Comparison of ENCODE assay signal across 13 cellular contexts in genomic region chr10:59036311-59037017, GRCh38.
DNase-seq lines count a peak whose midpoint lies in the region; ATAC-seq and TF ChIP-seq lines count a peak whose summit lies in the region.
"Had no signal": no experiment of that assay in that cellular context is flagged by ENCODE, and none has a peak within 500 bp of the region (broad histone marks: within the 10 kb centered on the region; RNA-seq: fewer than 3 reads in every experiment).

No MANE protein-coding gene starts in this region.

- no peak for TF ChIP-seq POLR2A in body of pancreas (IDR thresholded peaks at IDR 0.05)

- intact Hi-C loops in body of pancreas (cut with DNase I) (no loop called here), posterior cingulate gyrus (cut with DNase I) (no loop called here)

- H3K36me3 ChIP-seq in body of pancreas (replicated peaks in 1 of 2; ENCODE audit: insufficient read depth in 1 of 2, low read depth in 2 of 2), result no peaks in the 10 kb centered on the region
- H3K36me3 ChIP-seq: neural progenitor cell had no signal

- peaks cover 26% of the 10 kb centered on the region for H3K4me1 ChIP-seq in body of pancreas
- H3K4me1 ChIP-seq: neural progenitor cell had no signal

- H3K9me3 ChIP-seq in body of pancreas, result no peaks in the 10 kb centered on the region

- ATAC-seq in GM18508 (IDR thresholded peaks at IDR 0.05; ENCODE audit: insufficient read depth, unreplicated experiment) (peak; percentile 98), GM21360 (IDR thresholded peaks at IDR 0.05; ENCODE audit: unreplicated experiment) (peak; percentile 97), HG03025 (IDR thresholded peaks at IDR 0.05; ENCODE audit: low FRiP score, unreplicated experiment) (peak; percentile 99), body of pancreas (peak; percentile 74)
- no peak for ATAC-seq in activated naive CD4-positive, alpha-beta T cell treated with anti-CD3 and anti-CD28 coated beads, Interleukin-2, amount 50 U/mL, for 72 hours

- no peak for TF ChIP-seq CTCF in body of pancreas (IDR thresholded peaks at IDR 0.05)

- in situ Hi-C loops in G401 (cut with HindIII; ENCODE audit: low sequenced_read_pairs), result no loop called here

- 38 to 40% methylated on average over 3 of the region's 3 CpGs for WGBS in body of pancreas, 2 donors

- no peak for DNase-seq in body of pancreas
- DNase-seq in G401 (ENCODE audit: low spot score), result no peak
- no peak for DNase-seq in posterior cingulate gyrus
- DNase-seq in activated naive CD4-positive, alpha-beta T cell treated with anti-CD3 and anti-CD28 coated beads, Interleukin-2, amount 50 U/mL, for 72 hours (ENCODE audit: low spot score in 2 of 2), result no peak
- DNase-seq in DMS 273 treated with DMSO at 0.1 percent for 48 hours (lab: John Stamatoyannopoulos, UW), result no peak
- DNase-seq: activated CD4-positive, alpha-beta T cell treated with anti-CD3 and anti-CD28 coated beads for 1 hour; activated naive CD8-positive, alpha-beta T cell treated with anti-CD3 and anti-CD28 coated beads, Interleukin-2, amount 10 ng/mL, durations not matched to agents 7 days and 5 days; endodermal cell; IMR-90 had no signal

- no peaks in the 10 kb centered on the region for H3K36me3 Mint-ChIP-seq in activated naive CD4-positive, alpha-beta T cell treated with anti-CD3 and anti-CD28 coated beads, Interleukin-2, amount 50 U/mL, for 72 hours
- H3K36me3 Mint-ChIP-seq: activated naive CD8-positive, alpha-beta T cell treated with anti-CD3 and anti-CD28 coated beads, Interleukin-2, amount 10 ng/mL, durations not matched to agents 7 days and 5 days; neural progenitor cell had no signal

- H3K27ac ChIP-seq in body of pancreas, result peak overlapping the region; percentile 32 to 64 (median 48)
- H3K27ac ChIP-seq: neural progenitor cell had no signal

- no peaks in the 10 kb centered on the region for H3K27me3 ChIP-seq in body of pancreas
- H3K27me3 ChIP-seq: neural progenitor cell had no signal

- no peak overlapping the region for H3K27ac Mint-ChIP-seq in activated naive CD4-positive, alpha-beta T cell treated with anti-CD3 and anti-CD28 coated beads, Interleukin-2, amount 50 U/mL, for 72 hours
- H3K27ac Mint-ChIP-seq: activated naive CD8-positive, alpha-beta T cell treated with anti-CD3 and anti-CD28 coated beads, Interleukin-2, amount 10 ng/mL, durations not matched to agents 7 days and 5 days; endodermal cell; neural progenitor cell had no signal

- no peak overlapping the region for H3K4me3 ChIP-seq in body of pancreas
- H3K4me3 ChIP-seq: neural progenitor cell had no signal

- H3K9me3 Mint-ChIP-seq in activated naive CD4-positive, alpha-beta T cell treated with anti-CD3 and anti-CD28 coated beads, Interleukin-2, amount 50 U/mL, for 72 hours, result peaks cover 12 to 17% of the 10 kb centered on the region in 2 donors
- H3K9me3 Mint-ChIP-seq: endodermal cell had no signal

Comparison
In these comparisons a context has a peak if more than half of its experiments do, and no peak if none do; other contexts are left out.
1. ATAC-seq: peak in GM18508 (single experiment), GM21360 (single experiment), HG03025 (single experiment) and body of pancreas (single experiment); none in activated naive CD4-positive, alpha-beta T cell treated with anti-CD3 and anti-CD28 coated beads, Interleukin-2, amount 50 U/mL, for 72 hours (0 of 2).